Comparison of ENCODE assay signal across 12 cellular contexts in the genomic region with DNA sequence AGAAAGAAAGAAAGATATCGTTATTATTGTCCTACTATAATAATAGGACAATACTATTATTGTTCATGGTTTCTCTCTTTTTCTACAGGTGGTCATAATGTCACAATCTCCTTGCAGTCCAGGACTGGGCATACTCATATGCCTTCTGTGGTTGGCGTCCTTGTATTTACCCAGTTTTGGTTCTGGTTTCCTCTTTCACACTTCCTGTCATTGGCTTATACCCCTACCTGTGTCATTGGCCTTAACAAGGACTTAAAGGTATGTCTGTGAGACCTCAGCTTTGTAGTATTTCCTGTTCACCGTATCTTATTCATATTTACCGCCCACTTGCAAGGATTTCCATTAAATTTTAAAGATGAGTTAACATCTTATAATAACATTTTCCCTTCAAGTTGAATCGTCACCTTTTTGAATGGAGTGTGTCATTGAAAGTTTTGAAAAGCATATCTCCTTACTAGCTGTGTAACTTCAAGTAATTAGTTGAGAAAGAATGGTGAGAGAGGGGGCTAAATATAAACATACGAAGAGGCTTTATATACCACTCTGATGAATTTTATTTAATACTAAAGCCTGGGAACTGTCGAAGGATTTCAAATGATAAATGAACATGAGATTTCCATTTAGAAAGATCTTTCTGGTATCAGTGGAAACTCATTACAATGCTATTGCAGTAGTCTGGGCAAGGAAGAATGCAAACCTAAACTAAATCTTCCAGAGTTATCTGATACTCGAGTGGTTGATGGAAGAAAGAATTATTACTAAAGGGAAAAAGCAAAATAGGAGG. TPM values are rescaled to one million over a fixed set of nuclear protein-coding genes. Genes with fewer than 3 reads are reported as not detected.
DNase-seq lines count a peak whose midpoint lies in the region; ATAC-seq and TF ChIP-seq lines count a peak whose summit lies in the region.
"Had no signal": no experiment of that assay in that cellular context is flagged by ENCODE, and none has a peak within 500 bp of the region (broad histone marks: within the 10 kb centered on the region; RNA-seq: fewer than 3 reads in every experiment).

No MANE protein-coding gene starts in this region.

- no peak overlapping the region for H3K4me3 ChIP-seq in right atrium auricular region
- H3K4me3 ChIP-seq in mucosa of rectum (ENCODE audit: low read length in 2 of 2): no peak overlapping the region
- H3K4me3 ChIP-seq: heart right ventricle had no signal

- no peak for TF ChIP-seq CTCF in right atrium auricular region (IDR thresholded peaks at IDR 0.05)
- no peak for TF ChIP-seq CTCF in foreskin keratinocyte (conservative IDR thresholded peaks at IDR 0.05)

- no peak overlapping the region for H3K9ac ChIP-seq in mucosa of rectum (ENCODE audit: low read depth in 1 of 2, low read length in 2 of 2)

- peak overlapping the region; percentile 43 to 55 for H3K27ac ChIP-seq in right atrium auricular region
- peak overlapping the region; percentile 33 to 61 for H3K27ac ChIP-seq in mucosa of rectum (ENCODE audit: low read depth in 2 of 2, low read length in 2 of 2)
- no peak overlapping the region for H3K27ac ChIP-seq in foreskin keratinocyte
- H3K27ac ChIP-seq: C4-2B had no signal

- H3K36me3 ChIP-seq in right atrium auricular region (peaks cover 33% of the 10 kb centered on the region), mucosa of rectum (ENCODE audit: control insufficient read depth in 2 of 2, insufficient read depth in 2 of 2, low read length in 2 of 2) (peaks cover 23 to 31% of the 10 kb centered on the region in 2 donors)

- H3K27ac Mint-ChIP-seq in activated CD8-positive, alpha-beta T cell treated with anti-CD3 and anti-CD28 coated beads, Interleukin-2, amount 10 ng/mL, durations not matched to agents 7 days and 5 days: peak overlapping the region; percentile 22

- H3K36me3 Mint-ChIP-seq in activated CD8-positive, alpha-beta T cell treated with anti-CD3 and anti-CD28 coated beads, Interleukin-2, amount 10 ng/mL, durations not matched to agents 7 days and 5 days (ENCODE audit: low read depth): peaks cover 36% of the 10 kb centered on the region

- no peak overlapping the region for H3K4me3 Mint-ChIP-seq in activated CD8-positive, alpha-beta T cell treated with anti-CD3 and anti-CD28 coated beads, Interleukin-2, amount 10 ng/mL, durations not matched to agents 7 days and 5 days

- H3K4me1 Mint-ChIP-seq in activated CD8-positive, alpha-beta T cell treated with anti-CD3 and anti-CD28 coated beads, Interleukin-2, amount 10 ng/mL, durations not matched to agents 7 days and 5 days (ENCODE audit: low read depth): peaks cover 15% of the 10 kb centered on the region

- DNase-seq in right atrium auricular region (ENCODE audit: low spot score) (no peak), Right ventricle myocardium superior (no peak), foreskin keratinocyte (no peak), DMS 273 treated with DMSO at 0.1 percent for 48 hours (lab: John Stamatoyannopoulos, UW) (no peak), middle frontal gyrus (ENCODE audit: extremely low spot score, low spot score) (no peak), activated gamma-delta T cell treated with Interleukin-2 at 50 U/mL for 16 hours (no peak)
- DNase-seq in activated CD8-positive, alpha-beta T cell treated with anti-CD3 and anti-CD28 coated beads, Interleukin-2, amount 10 ng/mL, durations not matched to agents 7 days and 5 days: no peak
- DNase-seq: heart right ventricle; NCI-H1436; stimulated activated naive CD4-positive, alpha-beta T cell had no signal

- H3K27me3 Mint-ChIP-seq in activated CD8-positive, alpha-beta T cell treated with anti-CD3 and anti-CD28 coated beads, Interleukin-2, amount 10 ng/mL, durations not matched to agents 7 days and 5 days (ENCODE audit: low read depth): no peaks in the 10 kb centered on the region

- CTCF ChIA-PET in activated CD8-positive, alpha-beta T cell treated with anti-CD3 and anti-CD28 coated beads, Interleukin-2, amount 10 ng/mL, durations not matched to agents 7 days and 5 days (lab: Charles Lee): interaction anchor here (1.0 to 1.6 kb wide), 3 partner anchors 10 to 244 kb away, joined by 3 to 4 read pairs (median 3); no protein-coding TSS in a partner anchor

- intact Hi-C loops in Right ventricle myocardium superior (cut with DNase I): no loop called here

- no peaks in the 10 kb centered on the region for H3K9me3 ChIP-seq in right atrium auricular region
- H3K9me3 ChIP-seq in mucosa of rectum (ENCODE audit: control insufficient read depth in 2 of 2, low read length in 2 of 2): no peaks in the 10 kb centered on the region
- H3K9me3 ChIP-seq: heart right ventricle had no signal

- H3K4me1 ChIP-seq in right atrium auricular region (peaks cover 0 to 7% of the 10 kb centered on the region in 2 donors), mucosa of rectum (ENCODE audit: control insufficient read depth in 2 of 2, insufficient read depth in 2 of 2, low read length in 2 of 2) (peaks cover 0 to 6% of the 10 kb centered on the region in 2 donors), foreskin keratinocyte (no peaks in the 10 kb centered on the region)

- no peak for ATAC-seq in Right ventricle myocardium superior (ENCODE audit: poor library complexity)
- ATAC-seq in activated CD8-positive, alpha-beta T cell treated with anti-CD3 and anti-CD28 coated beads, Interleukin-2, amount 10 ng/mL, durations not matched to agents 7 days and 5 days: peak; percentile 68
- ATAC-seq in foreskin keratinocyte: no peak

- POLR2A ChIA-PET in activated CD8-positive, alpha-beta T cell treated with anti-CD3 and anti-CD28 coated beads, Interleukin-2, amount 10 ng/mL, durations not matched to agents 7 days and 5 days (lab: Charles Lee): no interaction called here

- H3K9me3 Mint-ChIP-seq in activated CD8-positive, alpha-beta T cell treated with anti-CD3 and anti-CD28 coated beads, Interleukin-2, amount 10 ng/mL, durations not matched to agents 7 days and 5 days (ENCODE audit: insufficient read depth): no peaks in the 10 kb centered on the region

- H3K27me3 ChIP-seq in right atrium auricular region: no peaks in the 10 kb centered on the region
- no peaks in the 10 kb centered on the region for H3K27me3 ChIP-seq in mucosa of rectum (ENCODE audit: control insufficient read depth in 2 of 2, insufficient read depth in 2 of 2, low read length in 2 of 2)
- no peaks in the 10 kb centered on the region for H3K27me3 ChIP-seq in foreskin keratinocyte
- H3K27me3 ChIP-seq: heart right ventricle had no signal

RNA-seq across cellular contexts. Expression of gene HTR2B, which starts 36.6 kb away (rescaled TPM):
- total RNA-seq in right atrium auricular region (1 to 10 TPM; 2.8 to 7.3 TPM), Right ventricle myocardium superior (0.24 TPM), foreskin keratinocyte (not detected in 2 replicates)
- not detected for total RNA-seq in activated CD8-positive, alpha-beta T cell treated with anti-CD3 and anti-CD28 coated beads, Interleukin-2, amount 10 ng/mL, durations not matched to agents 7 days and 5 days
- not detected in 2 replicates for polyA plus RNA-seq in foreskin keratinocyte

RNA-seq across cellular contexts. Expression of gene ARMC9, which starts 37.0 kb away (rescaled TPM):
- 1 to 10 TPM; 2.0 to 2.9 TPM for total RNA-seq in right atrium auricular region
- 0.89 TPM for total RNA-seq in Right ventricle myocardium superior
- under 1 TPM; 0.65 to 0.92 TPM for total RNA-seq in activated CD8-positive, alpha-beta T cell treated with anti-CD3 and anti-CD28 coated beads, Interleukin-2, amount 10 ng/mL, durations not matched to agents 7 days and 5 days
- 13.4 and 15.4 TPM in 2 replicates for total RNA-seq in foreskin keratinocyte
- polyA plus RNA-seq in foreskin keratinocyte: 9.1 and 11.0 TPM in 2 replicates
